In the genomic region with DNA sequence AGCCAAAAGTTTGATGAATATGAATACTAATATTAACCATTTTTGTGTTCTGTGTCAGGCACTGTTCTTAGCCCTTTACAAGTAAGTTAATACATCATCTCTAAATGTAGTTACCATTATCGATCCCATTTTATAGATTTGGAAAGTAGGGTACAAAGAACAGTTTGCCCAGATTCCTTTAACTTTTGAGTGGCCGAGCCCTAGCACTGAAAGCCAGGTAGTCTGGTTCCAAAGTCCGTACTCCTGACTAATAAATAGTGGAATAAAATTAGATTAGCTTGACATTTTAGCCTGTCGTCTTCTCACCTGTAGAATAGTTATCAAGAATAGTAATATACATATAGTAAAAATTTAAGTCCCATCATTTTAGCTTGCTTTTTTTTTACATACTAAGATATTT, we compare ENCODE assay signal across 9 cellular contexts.
"Had no signal": no experiment of that assay in that cellular context is flagged by ENCODE, and none has a peak within 500 bp of the region (broad histone marks: within the 10 kb centered on the region; RNA-seq: fewer than 3 reads in every experiment).

No MANE protein-coding gene starts in this region.

- H3K27ac ChIP-seq: HL-60 had no signal

- FAIRE-seq: H1, H54, K562 had no signal

- ATAC-seq: GM23338, K562 had no signal

- DNase-seq: H9, HCEC 1CT, IMR-90, KG1 had no signal

- H3K4me3 ChIP-seq: GM23338, K562 had no signal
